ENCODE assay signal across 8 cellular contexts in genomic region chr15:66923438-66923881, GRCh38.
DNase-seq lines count a peak whose midpoint lies in the region; ATAC-seq and TF ChIP-seq lines count a peak whose summit lies in the region.

No MANE protein-coding gene starts in this region.

- peak; percentile 74 for DNase-seq in activated effector memory CD4-positive, alpha-beta T cell treated with anti-CD3 and anti-CD28 coated beads, Interleukin-2, amount 50 U/mL, for 16 hours
- DNase-seq in activated effector memory CD4-positive, alpha-beta T cell treated with Interleukin-2 at 50 U/mL for 16 hours, result no peak
- peak; percentile 25 for DNase-seq in UCSD-AML1 (lab: John Stamatoyannopoulos, UW; ENCODE audit: unreplicated experiment)
- DNase-seq in fibroblast of the aortic adventitia (ENCODE audit: low read depth), result no peak
- peak in 2 of 3 donors; percentile 20 to 37 for DNase-seq in stimulated activated CD4-positive, alpha-beta T cell treated with anti-CD3 and anti-CD28 coated beads, Interleukin-12 subunit alpha, Interleukin-12 subunit beta, amount 100 ng/mL, for 48 hours (ENCODE audit: low read depth in 2 of 3, low spot score in 1 of 3)

- peak; percentile 45 for TF ChIP-seq CTCF in fibroblast of the aortic adventitia (IDR thresholded peaks at IDR 0.05; ENCODE audit: insufficient read depth, low read length)

- H3K4me3 ChIP-seq in fibroblast of the aortic adventitia (ENCODE audit: low read depth, low read length), result no peak overlapping the region

- ATAC-seq in GM18907 (IDR thresholded peaks at IDR 0.05; ENCODE audit: unreplicated experiment) (no peak), GM18870 (IDR thresholded peaks at IDR 0.05; ENCODE audit: unreplicated experiment) (no peak), GM18861 (IDR thresholded peaks at IDR 0.05; ENCODE audit: unreplicated experiment) (no peak)

Comparison
In these comparisons a context has a peak if more than half of its experiments do, and no peak if none do; other contexts are left out.
1. DNase-seq: peak in activated effector memory CD4-positive, alpha-beta T cell treated with anti-CD3 and anti-CD28 coated beads, Interleukin-2, amount 50 U/mL, for 16 hours (single experiment), UCSD-AML1 (single experiment) and stimulated activated CD4-positive, alpha-beta T cell treated with anti-CD3 and anti-CD28 coated beads, Interleukin-12 subunit alpha, Interleukin-12 subunit beta, amount 100 ng/mL, for 48 hours (2 of 3); none in activated effector memory CD4-positive, alpha-beta T cell treated with Interleukin-2 at 50 U/mL for 16 hours (single experiment) and fibroblast of the aortic adventitia (single experiment).